In genomic region chr4:139014391-139015268, GRCh38 we compare ENCODE assay signal across 8 cellular contexts. TPM values are rescaled to one million over a fixed set of nuclear protein-coding genes. Genes with fewer than 3 reads are reported as not detected.
A peak's percentile ranks its signal among the peaks of the same experiment; 100 is the strongest.
DNase-seq lines count a peak whose midpoint lies in the region; ATAC-seq and TF ChIP-seq lines count a peak whose summit lies in the region.

No MANE protein-coding gene starts in this region.

- peak overlapping the region; percentile 76 for H3K4me3 Mint-ChIP-seq in activated T-helper 2 cell treated with anti-CD3 and anti-CD28 coated beads, Interferon-gamma antibody, Interleukin-2, Interleukin-4, amounts not matched to agents 10 μg/mL and 5 μg/mL and 100 μg/mL, durations not matched to agents 14 hours and 24 hours and 36 hours (ENCODE audit: low read depth)

- ATAC-seq in GM21529 (IDR thresholded peaks at IDR 0.05; ENCODE audit: unreplicated experiment): peak; percentile 1

- H3K36me3 Mint-ChIP-seq in activated T-helper 2 cell treated with anti-CD3 and anti-CD28 coated beads, Interferon-gamma antibody, Interleukin-2, Interleukin-4, amounts not matched to agents 10 μg/mL and 5 μg/mL and 100 μg/mL, durations not matched to agents 14 hours and 24 hours and 36 hours (ENCODE audit: low read depth): peaks cover 13% of the 10 kb centered on the region

- no peaks in the 10 kb centered on the region for H3K9me3 ChIP-seq in parathyroid adenoma (ENCODE audit: control insufficient read depth, low read length)

- H3K4me1 Mint-ChIP-seq in activated T-helper 2 cell treated with anti-CD3 and anti-CD28 coated beads, Interferon-gamma antibody, Interleukin-2, Interleukin-4, amounts not matched to agents 10 μg/mL and 5 μg/mL and 100 μg/mL, durations not matched to agents 14 hours and 24 hours and 36 hours (ENCODE audit: low read depth): peaks cover 34% of the 10 kb centered on the region

- no peak for TF ChIP-seq CTCF in LNCaP clone FGC (IDR thresholded peaks at IDR 0.05; ENCODE audit: control insufficient read depth, extremely low read depth, insufficient read depth)
- TF ChIP-seq CTCF in parathyroid adenoma (IDR thresholded peaks at IDR 0.05): no peak

- H3K9me3 Mint-ChIP-seq in activated T-helper 2 cell treated with anti-CD3 and anti-CD28 coated beads, Interferon-gamma antibody, Interleukin-2, Interleukin-4, amounts not matched to agents 10 μg/mL and 5 μg/mL and 100 μg/mL, durations not matched to agents 14 hours and 24 hours and 36 hours: no peaks in the 10 kb centered on the region

- H3K27ac ChIP-seq in parathyroid adenoma: peak overlapping the region; percentile 93

- no peaks in the 10 kb centered on the region for H3K27me3 ChIP-seq in parathyroid adenoma (ENCODE audit: control insufficient read depth, insufficient read depth, low read length)

- peak overlapping the region; percentile 97 for H3K4me2 ChIP-seq in parathyroid adenoma (ENCODE audit: low read length)

- peak overlapping the region; percentile 95 for H2AFZ ChIP-seq in parathyroid adenoma

- no peak overlapping the region for H3K9ac ChIP-seq in parathyroid adenoma

- no peaks in the 10 kb centered on the region for H3K27me3 Mint-ChIP-seq in activated T-helper 2 cell treated with anti-CD3 and anti-CD28 coated beads, Interferon-gamma antibody, Interleukin-2, Interleukin-4, amounts not matched to agents 10 μg/mL and 5 μg/mL and 100 μg/mL, durations not matched to agents 14 hours and 24 hours and 36 hours (ENCODE audit: low read depth)

- H3K4me3 ChIP-seq in LNCaP clone FGC (ENCODE audit: low read depth, low read length) (peak overlapping the region; percentile 86), parathyroid adenoma (ENCODE audit: low read depth, low read length) (peak overlapping the region; percentile 64)

- no peaks in the 10 kb centered on the region for H3K36me3 ChIP-seq in parathyroid adenoma (ENCODE audit: control insufficient read depth, insufficient read depth, low read length)

- H3K4me1 ChIP-seq in parathyroid adenoma: peaks cover 3% of the 10 kb centered on the region

- intact Hi-C loops in activated T-helper 2 cell treated with anti-CD3 and anti-CD28 coated beads, Interferon-gamma antibody, Interleukin-2, Interleukin-4, amounts not matched to agents 10 μg/mL and 5 μg/mL and 100 μg/mL, durations not matched to agents 14 hours and 24 hours and 36 hours (cut with micrococcal nuclease): loop anchor here (1.0 to 10.0 kb wide), 7 partner anchors 70 to 770 kb away; partner anchors contain the start of genes NAA15, RAB33B and SLC7A11

- DNase-seq in NCI-H345 (lab: John Stamatoyannopoulos, UW): peak; percentile 17
- no peak for DNase-seq in NCI-H345 treated with DMSO at 0.1 percent for 48 hours (lab: John Stamatoyannopoulos, UW; ENCODE audit: unreplicated experiment)
- no peak for DNase-seq in LNCaP clone FGC (ENCODE audit: low read depth)
- DNase-seq in activated T-helper 2 cell treated with anti-CD3 and anti-CD28 coated beads, Interferon-gamma antibody, Interleukin-2, Interleukin-4, amounts not matched to agents 10 μg/mL and 5 μg/mL and 100 μg/mL, durations not matched to agents 14 hours and 24 hours and 36 hours (ENCODE audit: low spot score): no peak
- peak; percentile 95 for DNase-seq in glomerular visceral epithelial cell (ENCODE audit: extremely low spot score)
- DNase-seq in SHP77 (lab: John Stamatoyannopoulos, UW): no peak

- H3K27ac Mint-ChIP-seq in activated T-helper 2 cell treated with anti-CD3 and anti-CD28 coated beads, Interferon-gamma antibody, Interleukin-2, Interleukin-4, amounts not matched to agents 10 μg/mL and 5 μg/mL and 100 μg/mL, durations not matched to agents 14 hours and 24 hours and 36 hours: peak overlapping the region; percentile 93

- no peaks in the 10 kb centered on the region for H3K79me2 ChIP-seq in parathyroid adenoma

RNA-seq across cellular contexts. Expression of gene NOCT, which starts 1.0 kb away (rescaled TPM):
- 20.3 and 22.1 TPM in 2 replicates for total RNA-seq in activated T-helper 2 cell treated with anti-CD3 and anti-CD28 coated beads, Interferon-gamma antibody, Interleukin-2, Interleukin-4, amounts not matched to agents 10 μg/mL and 5 μg/mL and 100 μg/mL, durations not matched to agents 14 hours and 24 hours and 36 hours

Comparison
In these comparisons a context has a peak if more than half of its experiments do, and no peak if none do; other contexts are left out.
1. DNase-seq: peak in NCI-H345 (single experiment) and glomerular visceral epithelial cell (single experiment); none in NCI-H345 treated with DMSO at 0.1 percent for 48 hours (single experiment), LNCaP clone FGC (single experiment), activated T-helper 2 cell treated with anti-CD3 and anti-CD28 coated beads, Interferon-gamma antibody, Interleukin-2, Interleukin-4, amounts not matched to agents 10 μg/mL and 5 μg/mL and 100 μg/mL, durations not matched to agents 14 hours and 24 hours and 36 hours (single experiment) and SHP77 (0 of 2).